ENCODE assay signal across 27 cellular contexts in the genomic region with DNA sequence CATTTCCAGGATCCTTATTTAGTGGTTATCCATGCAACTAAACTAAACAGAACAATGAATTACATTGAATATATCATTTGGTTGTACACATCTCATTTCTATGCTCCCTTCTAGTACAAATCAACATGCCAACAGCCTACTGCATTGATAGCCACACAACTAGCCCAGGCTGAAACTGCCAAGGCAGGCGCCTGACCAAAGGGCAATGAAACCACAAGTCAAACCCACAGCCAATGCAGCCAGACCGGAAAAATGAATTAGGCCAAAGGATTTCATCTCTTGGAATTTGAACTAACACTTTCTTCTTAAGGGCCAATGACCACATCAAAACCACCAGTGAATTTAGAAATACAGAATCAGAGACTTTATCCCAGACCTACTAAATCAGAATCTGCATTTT.
DNase-seq lines count a peak whose midpoint lies in the region; ATAC-seq, FAIRE-seq and TF ChIP-seq lines count a peak whose summit lies in the region.
"Had no signal": no experiment of that assay in that cellular context is flagged by ENCODE, and none has a peak within 500 bp of the region (broad histone marks: within the 10 kb centered on the region; RNA-seq: fewer than 3 reads in every experiment).

No MANE protein-coding gene starts in this region.

- FAIRE-seq in D721Med (lab: Jason Lieb, UNC): peak; percentile 85

- no peak for TF ChIP-seq CTCF in D721Med (IDR thresholded peaks at IDR 0.05; ENCODE audit: insufficient read depth, missing control alignments)
- TF ChIP-seq CTCF in choroid plexus epithelial cell (conservative IDR thresholded peaks at IDR 0.05; ENCODE audit: low read depth, low read length): no peak
- TF ChIP-seq CTCF in progenitor cell of endocrine pancreas (IDR thresholded peaks at IDR 0.05; ENCODE audit: unreplicated experiment): no peak

- DNase-seq in D721Med (ENCODE audit: insufficient read length, low spot score) (no peak), NCI-H69 (lab: John Stamatoyannopoulos, UW) (peak; percentile 35), choroid plexus epithelial cell (ENCODE audit: low read depth) (peak; percentile 7), progenitor cell of endocrine pancreas (ENCODE audit: low spot score, unreplicated experiment) (no peak), Right ventricle myocardium superior (no peak), SKM-1 (lab: John Stamatoyannopoulos, UW; ENCODE audit: unreplicated experiment) (no peak)
- no peak for DNase-seq in activated T-helper 2 cell treated with anti-CD3 and anti-CD28 coated beads, Interferon-gamma antibody, Interleukin-2, Interleukin-4, amounts not matched to agents 10 μg/mL and 5 μg/mL and 100 μg/mL, durations not matched to agents 14 hours and 24 hours and 36 hours (ENCODE audit: low spot score)
- DNase-seq: activated CD4-positive, alpha-beta T cell treated with anti-CD3 and anti-CD28 coated beads, Interleukin-2, amount 50 U/mL, for 1 hour; activated naive CD8-positive, alpha-beta T cell treated with anti-CD3 and anti-CD28 coated beads, Interleukin-2, amount 50 U/mL, for 24 hours; cortex of kidney; endodermal cell; H7; KBM-7; mesenchymal stem cell; naive B cell; NCI-H1694 treated with DMSO at 0.1 percent for 48 hours; NCI-H2227 treated with DMSO at 0.1 percent for 48 hours; PC-9; retina; SJCRH30; stimulated activated CD4-positive, alpha-beta T cell treated with anti-CD3 and anti-CD28 coated beads, Interleukin-12 subunit alpha, Interleukin-12 subunit beta, amount 100 ng/mL, for 4 hours; stimulated activated naive CD8-positive, alpha-beta T cell treated with anti-CD3 and anti-CD28 coated beads, Interleukin-15, amount 100 ng/mL, for 72 hours; T-helper 17 cell; upper lobe of right lung had no signal

- peaks cover 3% of the 10 kb centered on the region for H3K36me3 Mint-ChIP-seq in progenitor cell of endocrine pancreas (ENCODE audit: insufficient read depth)
- no peaks in the 10 kb centered on the region for H3K36me3 Mint-ChIP-seq in activated T-helper 2 cell treated with anti-CD3 and anti-CD28 coated beads, Interferon-gamma antibody, Interleukin-2, Interleukin-4, amounts not matched to agents 10 μg/mL and 5 μg/mL and 100 μg/mL, durations not matched to agents 14 hours and 24 hours and 36 hours (ENCODE audit: low read depth)
- H3K36me3 Mint-ChIP-seq: naive B cell had no signal

- peaks cover 7% of the 10 kb centered on the region for H3K9me3 Mint-ChIP-seq in progenitor cell of endocrine pancreas (ENCODE audit: low read depth)
- peaks cover 10% of the 10 kb centered on the region for H3K9me3 Mint-ChIP-seq in activated T-helper 2 cell treated with anti-CD3 and anti-CD28 coated beads, Interferon-gamma antibody, Interleukin-2, Interleukin-4, amounts not matched to agents 10 μg/mL and 5 μg/mL and 100 μg/mL, durations not matched to agents 14 hours and 24 hours and 36 hours
- H3K9me3 Mint-ChIP-seq: activated naive CD8-positive, alpha-beta T cell treated with anti-CD3 and anti-CD28 coated beads, Interleukin-2, amount 50 U/mL, for 24 hours; endodermal cell had no signal

- peak overlapping the region; percentile 86 for H3K27ac Mint-ChIP-seq in progenitor cell of endocrine pancreas
- no peak overlapping the region for H3K27ac Mint-ChIP-seq in activated T-helper 2 cell treated with anti-CD3 and anti-CD28 coated beads, Interferon-gamma antibody, Interleukin-2, Interleukin-4, amounts not matched to agents 10 μg/mL and 5 μg/mL and 100 μg/mL, durations not matched to agents 14 hours and 24 hours and 36 hours
- H3K27ac Mint-ChIP-seq: activated naive CD8-positive, alpha-beta T cell treated with anti-CD3 and anti-CD28 coated beads, Interleukin-2, amount 50 U/mL, for 24 hours; activated T-helper 17 cell treated with anti-CD3 and anti-CD28 coated beads, Interleukin-2, amount 50 U/mL, for 72 hours; endodermal cell; naive B cell; stimulated activated naive CD8-positive, alpha-beta T cell treated with anti-CD3 and anti-CD28 coated beads, Interleukin-15, amount 100 ng/mL, for 72 hours; T-helper 17 cell had no signal

- no peaks in the 10 kb centered on the region for H3K27me3 Mint-ChIP-seq in progenitor cell of endocrine pancreas
- H3K27me3 Mint-ChIP-seq in activated T-helper 2 cell treated with anti-CD3 and anti-CD28 coated beads, Interferon-gamma antibody, Interleukin-2, Interleukin-4, amounts not matched to agents 10 μg/mL and 5 μg/mL and 100 μg/mL, durations not matched to agents 14 hours and 24 hours and 36 hours (ENCODE audit: low read depth): no peaks in the 10 kb centered on the region
- H3K27me3 Mint-ChIP-seq: activated naive CD8-positive, alpha-beta T cell treated with anti-CD3 and anti-CD28 coated beads, Interleukin-2, amount 50 U/mL, for 24 hours; activated T-helper 17 cell treated with anti-CD3 and anti-CD28 coated beads, Interleukin-2, amount 50 U/mL, for 72 hours; naive B cell; stimulated activated naive CD8-positive, alpha-beta T cell treated with anti-CD3 and anti-CD28 coated beads, Interleukin-15, amount 100 ng/mL, for 72 hours; T-helper 17 cell had no signal

- no peak overlapping the region for H3K4me3 ChIP-seq in choroid plexus epithelial cell (ENCODE audit: low read depth, low read length)
- H3K4me3 ChIP-seq: BLaER1 treated with 17β-estradiol and CSF1 and Interleukin-3, amounts not matched to agents 10 nM and 100 nM; PC-9; SJCRH30; upper lobe of right lung had no signal

- peaks cover 31% of the 10 kb centered on the region for H3K4me1 Mint-ChIP-seq in progenitor cell of endocrine pancreas (ENCODE audit: low read depth)
- H3K4me1 Mint-ChIP-seq in activated T-helper 2 cell treated with anti-CD3 and anti-CD28 coated beads, Interferon-gamma antibody, Interleukin-2, Interleukin-4, amounts not matched to agents 10 μg/mL and 5 μg/mL and 100 μg/mL, durations not matched to agents 14 hours and 24 hours and 36 hours (ENCODE audit: low read depth): no peaks in the 10 kb centered on the region
- H3K4me1 Mint-ChIP-seq: activated naive CD8-positive, alpha-beta T cell treated with anti-CD3 and anti-CD28 coated beads, Interleukin-2, amount 50 U/mL, for 24 hours; activated T-helper 17 cell treated with anti-CD3 and anti-CD28 coated beads, Interleukin-2, amount 50 U/mL, for 72 hours; naive B cell; stimulated activated naive CD8-positive, alpha-beta T cell treated with anti-CD3 and anti-CD28 coated beads, Interleukin-15, amount 100 ng/mL, for 72 hours; T-helper 17 cell had no signal

- ATAC-seq in Right ventricle myocardium superior (ENCODE audit: poor library complexity) (no peak), HG03571 (IDR thresholded peaks at IDR 0.05; ENCODE audit: unreplicated experiment) (no peak)
- ATAC-seq: activated naive CD8-positive, alpha-beta T cell treated with anti-CD3 and anti-CD28 coated beads, Interleukin-2, amount 50 U/mL, for 24 hours; activated T-helper 17 cell treated with anti-CD3 and anti-CD28 coated beads, Interleukin-2, amount 50 U/mL, for 72 hours; stimulated activated naive CD8-positive, alpha-beta T cell treated with anti-CD3 and anti-CD28 coated beads, Interleukin-15, amount 100 ng/mL, for 72 hours; T-helper 17 cell; upper lobe of right lung had no signal

- intact Hi-C loops in Right ventricle myocardium superior (cut with DNase I): no loop called here
- intact Hi-C loops in activated T-helper 2 cell treated with anti-CD3 and anti-CD28 coated beads, Interferon-gamma antibody, Interleukin-2, Interleukin-4, amounts not matched to agents 10 μg/mL and 5 μg/mL and 100 μg/mL, durations not matched to agents 14 hours and 24 hours and 36 hours (cut with micrococcal nuclease): no loop called here

- no peak overlapping the region for H3K4me3 Mint-ChIP-seq in progenitor cell of endocrine pancreas (ENCODE audit: low read depth)
- no peak overlapping the region for H3K4me3 Mint-ChIP-seq in activated T-helper 2 cell treated with anti-CD3 and anti-CD28 coated beads, Interferon-gamma antibody, Interleukin-2, Interleukin-4, amounts not matched to agents 10 μg/mL and 5 μg/mL and 100 μg/mL, durations not matched to agents 14 hours and 24 hours and 36 hours (ENCODE audit: low read depth)
- H3K4me3 Mint-ChIP-seq: activated naive CD8-positive, alpha-beta T cell treated with anti-CD3 and anti-CD28 coated beads, Interleukin-2, amount 50 U/mL, for 24 hours; activated T-helper 17 cell treated with anti-CD3 and anti-CD28 coated beads, Interleukin-2, amount 50 U/mL, for 72 hours; endodermal cell; naive B cell; stimulated activated naive CD8-positive, alpha-beta T cell treated with anti-CD3 and anti-CD28 coated beads, Interleukin-15, amount 100 ng/mL, for 72 hours; T-helper 17 cell had no signal

Comparison
In these comparisons a context has a peak if more than half of its experiments do, and no peak if none do; other contexts are left out.
1. DNase-seq: peak in NCI-H69 (single experiment) and choroid plexus epithelial cell (single experiment); none in D721Med (single experiment), progenitor cell of endocrine pancreas (single experiment), Right ventricle myocardium superior (single experiment), SKM-1 (single experiment) and activated T-helper 2 cell treated with anti-CD3 and anti-CD28 coated beads, Interferon-gamma antibody, Interleukin-2, Interleukin-4, amounts not matched to agents 10 μg/mL and 5 μg/mL and 100 μg/mL, durations not matched to agents 14 hours and 24 hours and 36 hours (single experiment).